ENCODE assay signal across 11 cellular contexts in genomic region chr5:43034591-43034968, GRCh38. TPM values are rescaled to one million over a fixed set of nuclear protein-coding genes. Genes with fewer than 3 reads are reported as not detected.
DNase-seq lines count a peak whose midpoint lies in the region; ATAC-seq and TF ChIP-seq lines count a peak whose summit lies in the region.
"Had no signal": no experiment of that assay in that cellular context is flagged by ENCODE, and none has a peak within 500 bp of the region (broad histone marks: within the 10 kb centered on the region; RNA-seq: fewer than 3 reads in every experiment).

No MANE protein-coding gene starts in this region.

- intact Hi-C loops in PC-3 (cut with micrococcal nuclease), result no loop called here

- peaks cover 4% of the 10 kb centered on the region for H3K79me1 ChIP-seq in trophoblast cell (ENCODE audit: low read length)

- peaks cover 34% of the 10 kb centered on the region for H3K4me1 ChIP-seq in PC-3 (ENCODE audit: insufficient read depth, low read length)
- H3K4me1 ChIP-seq in trophoblast cell (ENCODE audit: control insufficient read depth in 1 of 2, insufficient read depth in 2 of 2, low read length in 2 of 2), result peaks cover 9 to 16% of the 10 kb centered on the region in 2 experiments
- H3K4me1 ChIP-seq: breast epithelium had no signal

- no peak overlapping the region for H3K23ac ChIP-seq in trophoblast cell (ENCODE audit: low read length)

- H4K20me1 ChIP-seq in PC-3 (ENCODE audit: low read length), result no peaks in the 10 kb centered on the region

- no peak overlapping the region for H3K14ac ChIP-seq in trophoblast cell (ENCODE audit: low read length)

- H3K27me3 ChIP-seq in PC-3 (ENCODE audit: low read length) (no peaks in the 10 kb centered on the region), trophoblast cell (ENCODE audit: insufficient read depth, low read length) (peaks cover 30% of the 10 kb centered on the region)
- H3K27me3 ChIP-seq: breast epithelium had no signal

- BruUV-seq in PC-3 (replicated peaks; lab: Mats Ljungman, UMichigan), result no TSS peak

- H3K4me2 ChIP-seq in PC-3 (ENCODE audit: low read length) (peak overlapping the region; percentile 96), trophoblast cell (ENCODE audit: low read length) (peak overlapping the region; percentile 18)

- POLR2A ChIA-PET in PC-3 (lab: Charles Lee; ENCODE audit: unreplicated experiment), result no interaction called here

- peak; percentile 91 for DNase-seq in Daoy (ENCODE audit: low read depth)
- DNase-seq in PC-3, result peak; percentile 86
- peak; percentile 26 for DNase-seq in epithelial cell of esophagus (ENCODE audit: low read depth)
- no peak for DNase-seq in trophoblast cell
- DNase-seq in NCI-H526 (lab: John Stamatoyannopoulos, UW), result no peak
- no peak for DNase-seq in GDM1 (lab: John Stamatoyannopoulos, UW)
- DNase-seq: NCI-H1092 treated with DMSO at 0.1 percent for 48 hours, stomach had no signal

- peak overlapping the region; percentile 19 for H4K91ac ChIP-seq in trophoblast cell (ENCODE audit: low read depth, low read length)

- peak overlapping the region; percentile 44; the same call in 1 of the 2 replicates for H2AFZ ChIP-seq in PC-3 (ENCODE audit: low read length)
- H2AFZ ChIP-seq in trophoblast cell (ENCODE audit: insufficient read depth, low read length, poor library complexity), result peak overlapping the region; percentile 48

- CTCF ChIA-PET in PC-3 (lab: Charles Lee), result no interaction called here

- H3K9ac ChIP-seq in PC-3 (ENCODE audit: low read length), result peak overlapping the region; percentile 37
- no peak overlapping the region for H3K9ac ChIP-seq in trophoblast cell (ENCODE audit: low read length)

- peak overlapping the region; percentile 42 for H4K8ac ChIP-seq in trophoblast cell (ENCODE audit: low read depth, low read length)

- no peak overlapping the region for H2BK5ac ChIP-seq in trophoblast cell (ENCODE audit: low read depth, low read length, poor library complexity)

- H2BK120ac ChIP-seq in trophoblast cell (ENCODE audit: insufficient read depth, low read length, poor library complexity), result peak overlapping the region; percentile 11

- peaks cover 72% of the 10 kb centered on the region for H3K79me2 ChIP-seq in PC-3 (ENCODE audit: low read length)
- H3K79me2 ChIP-seq in trophoblast cell (ENCODE audit: control insufficient read depth, insufficient read depth, low read length, poor library complexity), result peaks cover 2% of the 10 kb centered on the region

- peak overlapping the region; percentile 25; the same call in 1 of the 2 replicates for H3K4me3 ChIP-seq in PC-3 (ENCODE audit: low read length)
- H3K4me3 ChIP-seq in epithelial cell of esophagus (ENCODE audit: low read length), result no peak overlapping the region
- H3K4me3 ChIP-seq in trophoblast cell (ENCODE audit: low read depth, low read length), result no peak overlapping the region

- H3K4ac ChIP-seq in trophoblast cell (ENCODE audit: low read depth, low read length), result no peak overlapping the region

- peak overlapping the region; percentile 70 for H3K18ac ChIP-seq in trophoblast cell (ENCODE audit: low read length)

- peak overlapping the region; percentile 8 for H2BK12ac ChIP-seq in trophoblast cell (ENCODE audit: low read length)

- no peak overlapping the region for H2AK5ac ChIP-seq in trophoblast cell (ENCODE audit: low read length)

- peaks cover 7% of the 10 kb centered on the region for H3F3A ChIP-seq in PC-3 (ENCODE audit: low read length, unreplicated experiment)

- H3K9me3 ChIP-seq in PC-3 (ENCODE audit: low read length) (no peaks in the 10 kb centered on the region), trophoblast cell (ENCODE audit: insufficient read depth, low read depth, low read length) (no peaks in the 10 kb centered on the region)

- ATAC-seq in PC-3 (peak; percentile 45), GM21786 (IDR thresholded peaks at IDR 0.05; ENCODE audit: unreplicated experiment) (no peak)

- no peak overlapping the region for H4K12ac ChIP-seq in trophoblast cell (ENCODE audit: low read depth, low read length)

- TF ChIP-seq CTCF in PC-3 (conservative IDR thresholded peaks at IDR 0.05; ENCODE audit: low read depth, low read length), result no peak
- TF ChIP-seq CTCF in epithelial cell of esophagus (IDR thresholded peaks at IDR 0.05; ENCODE audit: insufficient read depth, low read depth, low read length, missing control alignments), result no peak

- no peaks in the 10 kb centered on the region for H3K9me2 ChIP-seq in PC-3 (replicated peaks; ENCODE audit: low read length)

- WGBS in trophoblast cell (ENCODE audit: extremely low coverage, insufficient coverage, insufficient read length), result no CpG with 5 or more reads among the region's 5 CpGs

- peak overlapping the region; percentile 78 for H3K27ac ChIP-seq in PC-3 (ENCODE audit: low read length)
- H3K27ac ChIP-seq in trophoblast cell (ENCODE audit: low read depth, low read length), result peak overlapping the region; percentile 68
- H3K27ac ChIP-seq: VCaP had no signal

- H3K36me3 ChIP-seq in PC-3 (ENCODE audit: low read depth, low read length), result no peaks in the 10 kb centered on the region
- H3K36me3 ChIP-seq in trophoblast cell (ENCODE audit: control insufficient read depth in 1 of 2, insufficient read depth in 2 of 2, low read length in 2 of 2), result no peaks in the 10 kb centered on the region
- H3K36me3 ChIP-seq: breast epithelium, stomach had no signal

RNA-seq across cellular contexts. Expression of gene ANXA2R, which starts 5.5 kb away (rescaled TPM):
- 2.9 TPM in 2 replicates for total RNA-seq in Daoy (2014; rRNA removed; shearing (Covaris generic))
- total RNA-seq in PC-3 (2014; rRNA removed), result 4.8 and 8.9 TPM in 2 replicates
- 0.06 and 0.07 TPM in 2 replicates for polyA plus RNA-seq in trophoblast cell (2013)

Comparison
In these comparisons a context has a peak if more than half of its experiments do, and no peak if none do; other contexts are left out.
1. DNase-seq: peak in Daoy (single experiment), PC-3 (single experiment) and epithelial cell of esophagus (single experiment); none in trophoblast cell (0 of 2), NCI-H526 (0 of 2) and GDM1 (single experiment).